In genomic region chr11:22787565-22788162, GRCh38 we compare ENCODE assay signal across 8 cellular contexts. TPM values are rescaled to one million over a fixed set of nuclear protein-coding genes. Genes with fewer than 3 reads are reported as not detected.
DNase-seq lines count a peak whose midpoint lies in the region; ATAC-seq and TF ChIP-seq lines count a peak whose summit lies in the region.

No MANE protein-coding gene starts in this region.

- no peak for TF ChIP-seq POLR2A in gastrocnemius medialis (IDR thresholded peaks at IDR 0.05)

- H3K27ac ChIP-seq in left ventricle myocardium inferior (replicated peaks) (no peak overlapping the region), gastrocnemius medialis (no peak overlapping the region)

- no peaks in the 10 kb centered on the region for H3K36me3 ChIP-seq in left ventricle myocardium inferior
- H3K36me3 ChIP-seq in gastrocnemius medialis = no peaks in the 10 kb centered on the region

- no peak overlapping the region for H3K4me3 ChIP-seq in left ventricle myocardium inferior
- peak overlapping the region in 1 of 4 donors; percentile 3 for H3K4me3 ChIP-seq in gastrocnemius medialis

- DNase-seq in 8988T = peak; percentile 9
- peak; percentile 33 for DNase-seq in EL
- peak; percentile 71 for DNase-seq in NCI-H2227 treated with DMSO at 0.1 percent for 48 hours (lab: John Stamatoyannopoulos, UW)
- peak; percentile 4 for DNase-seq in activated T-cell treated with anti-CD3 and anti-CD28 coated beads, Interleukin-2, amount 50 U/mL, for 4 hours
- no peak for DNase-seq in left ventricle myocardium inferior
- DNase-seq in gastrocnemius medialis = no peak
- no peak for DNase-seq in islet precursor cell

- H3K4me1 ChIP-seq in left ventricle myocardium inferior (peaks cover 4% of the 10 kb centered on the region), gastrocnemius medialis (no peaks in the 10 kb centered on the region)

- H3K9me3 ChIP-seq in left ventricle myocardium inferior (replicated peaks) (no peaks in the 10 kb centered on the region), gastrocnemius medialis (no peaks in the 10 kb centered on the region)

- in situ Hi-C loops in gastrocnemius medialis (cut with MboI; ENCODE audit: low sequenced_read_pairs in 4 of 4) = loop anchor here in 3 of 4 donors (5.0 to 25.0 kb wide), 3 partner anchors 450 to 453 kb away; partner anchors contain the start of gene SLC17A6 (in 3 of the 3)

- TF ChIP-seq CTCF in left ventricle myocardium inferior (IDR thresholded peaks at IDR 0.05; ENCODE audit: borderline replicate concordance) (peak; percentile 84), gastrocnemius medialis (IDR thresholded peaks at IDR 0.05 in 4 of 5, conservative IDR thresholded peaks at IDR 0.05 in 1 of 5) (peak; percentile 40 to 82 (median 63))

- H3K4me1 Mint-ChIP-seq in activated T-cell treated with anti-CD3 and anti-CD28 coated beads, Interleukin-2, amount 50 U/mL, for 4 hours (ENCODE audit: low read depth) = no peaks in the 10 kb centered on the region

- peak; percentile 32 for ATAC-seq in HG02884 (IDR thresholded peaks at IDR 0.05; ENCODE audit: unreplicated experiment)
- no peak for ATAC-seq in activated T-cell treated with anti-CD3 and anti-CD28 coated beads, Interleukin-2, amount 50 U/mL, for 4 hours
- peak; percentile 52 to 73 for ATAC-seq in gastrocnemius medialis

- intact Hi-C loops in left ventricle myocardium inferior (cut with micrococcal nuclease) (loop anchor here (5.0 kb wide), 1 partner anchor 450 kb away; the partner anchor contains the start of gene SLC17A6), gastrocnemius medialis (cut with DNase I; ENCODE audit: low total_unique reads) (loop anchor here (1.0 to 5.0 kb wide), 2 partner anchors 115 to 453 kb away; no protein-coding TSS in a partner anchor)

- H3K27me3 ChIP-seq in left ventricle myocardium inferior (ENCODE audit: low read depth) (no peaks in the 10 kb centered on the region), gastrocnemius medialis (no peaks in the 10 kb centered on the region)

- H3K27me3 Mint-ChIP-seq in activated T-cell treated with anti-CD3 and anti-CD28 coated beads, Interleukin-2, amount 50 U/mL, for 4 hours (ENCODE audit: low read depth) = peaks cover 7% of the 10 kb centered on the region

- H3K36me3 Mint-ChIP-seq in activated T-cell treated with anti-CD3 and anti-CD28 coated beads, Interleukin-2, amount 50 U/mL, for 4 hours (ENCODE audit: insufficient read depth) = no peaks in the 10 kb centered on the region

- no peaks in the 10 kb centered on the region for H3K9me3 Mint-ChIP-seq in activated T-cell treated with anti-CD3 and anti-CD28 coated beads, Interleukin-2, amount 50 U/mL, for 4 hours

- H3K4me3 Mint-ChIP-seq in activated T-cell treated with anti-CD3 and anti-CD28 coated beads, Interleukin-2, amount 50 U/mL, for 4 hours = no peak overlapping the region

RNA-seq across cellular contexts. Expression of gene SVIP, which starts 41.9 kb away (rescaled TPM):
- total RNA-seq in activated T-cell treated with anti-CD3 and anti-CD28 coated beads, Interleukin-2, amount 50 U/mL, for 4 hours = 10 to 100 TPM; 33.2 to 37.8 (median 34.9) TPM
- 26.7 TPM for total RNA-seq in left ventricle myocardium inferior
- 10 to 100 TPM; 10.2 to 22.0 (median 14.6) TPM for total RNA-seq in gastrocnemius medialis

Comparison
In these comparisons a context has a peak if more than half of its experiments do, and no peak if none do; other contexts are left out.
1. DNase-seq: peak in 8988T (single experiment), EL (single experiment), NCI-H2227 treated with DMSO at 0.1 percent for 48 hours (single experiment) and activated T-cell treated with anti-CD3 and anti-CD28 coated beads, Interleukin-2, amount 50 U/mL, for 4 hours (single experiment); none in left ventricle myocardium inferior (single experiment), gastrocnemius medialis (0 of 2) and islet precursor cell (single experiment).
2. ATAC-seq: peak in HG02884 (single experiment) and gastrocnemius medialis (2 of 2); none in activated T-cell treated with anti-CD3 and anti-CD28 coated beads, Interleukin-2, amount 50 U/mL, for 4 hours (0 of 2).